ENCODE assay signal across 22 cellular contexts in genomic region chr11:114086394-114086793, GRCh38. TPM values are rescaled to one million over a fixed set of nuclear protein-coding genes. Genes with fewer than 3 reads are reported as not detected.
DNase-seq lines count a peak whose midpoint lies in the region; ATAC-seq, FAIRE-seq and TF ChIP-seq lines count a peak whose summit lies in the region.
"Had no signal": no experiment of that assay in that cellular context is flagged by ENCODE, and none has a peak within 500 bp of the region (broad histone marks: within the 10 kb centered on the region; RNA-seq: fewer than 3 reads in every experiment).

No MANE protein-coding gene starts in this region.

- H3K4me3 Mint-ChIP-seq in activated T-helper 17 cell treated with anti-CD3 and anti-CD28 coated beads, Interleukin-2, amount 50 U/mL, for 72 hours, result peak overlapping the region; percentile 42
- no peak overlapping the region for H3K4me3 Mint-ChIP-seq in activated CD4-positive, alpha-beta T cell treated with anti-CD3 and anti-CD28 coated beads, Interleukin-2, amount 10 ng/mL, durations not matched to agents 24 days and 14 days
- no peak overlapping the region for H3K4me3 Mint-ChIP-seq in activated CD8-positive, alpha-beta T cell treated with anti-CD3 and anti-CD28 coated beads for 36 hours
- H3K4me3 Mint-ChIP-seq: HFFc6 had no signal

- peak overlapping the region; percentile 88 to 93 for H3K27ac ChIP-seq in right atrium auricular region
- H3K27ac ChIP-seq in pancreas, result peak overlapping the region in 3 of 4 donors; percentile 53 to 68 (median 59)
- H3K27ac ChIP-seq in aorta (ENCODE audit: low read depth in 1 of 2, low read length in 2 of 2), result peak overlapping the region; percentile 0 to 42
- H3K27ac ChIP-seq: Peyer's patch, suprapubic skin had no signal

- H3K27me3 ChIP-seq in right atrium auricular region, result no peaks in the 10 kb centered on the region
- no peaks in the 10 kb centered on the region for H3K27me3 ChIP-seq in pancreas
- no peaks in the 10 kb centered on the region for H3K27me3 ChIP-seq in aorta (ENCODE audit: control insufficient read depth in 1 of 2, insufficient read depth in 2 of 2, low read length in 1 of 2)
- H3K27me3 ChIP-seq: Peyer's patch, suprapubic skin had no signal

- WGBS in pancreas, 2 donors, result 14 to 17% methylated on average over 1 of the region's 1 CpG
- 4 to 7% methylated on average over 1 of the region's 1 CpG for WGBS in aorta, 2 donors

- in situ Hi-C loops in GM13976 (cut with MboI; ENCODE audit: low sequenced_read_pairs, unreplicated experiment), result no loop called here

- DNase-seq in right atrium auricular region (ENCODE audit: low spot score), result no peak
- DNase-seq in Right ventricle myocardium superior, result no peak
- DNase-seq in pancreas, result no peak
- no peak for DNase-seq in aorta
- no peak for DNase-seq in GM13976 (ENCODE audit: low spot score)
- DNase-seq in activated CD4-positive, alpha-beta T cell treated with anti-CD3 and anti-CD28 coated beads, Interleukin-2, amount 10 ng/mL, durations not matched to agents 24 days and 14 days, result no peak
- no peak for DNase-seq in activated CD8-positive, alpha-beta T cell treated with anti-CD3 and anti-CD28 coated beads for 36 hours
- DNase-seq: activated CD8-positive, alpha-beta memory T cell treated with anti-CD3 and anti-CD28 coated beads for 24 hours; activated naive CD4-positive, alpha-beta T cell treated with anti-CD3 and anti-CD28 coated beads, Interleukin-2, amount 50 U/mL, for 16 hours; activated T-cell treated with anti-CD3 and anti-CD28 coated beads, Interleukin-2, amount 50 U/mL, for 72 hours; glutamatergic neuron; HFFc6; NCI-H2171 treated with DMSO at 0.1 percent for 48 hours; SK-N-SH; T1000 had no signal

- POLR2A ChIA-PET in activated CD8-positive, alpha-beta T cell treated with anti-CD3 and anti-CD28 coated beads for 36 hours (lab: Charles Lee), result no interaction called here

- H3K4me1 ChIP-seq in right atrium auricular region (peaks cover under 1 to 100% of the 10 kb centered on the region in 2 donors), pancreas (peaks cover 56 to 73% (median 64%) of the 10 kb centered on the region in 3 donors), aorta (ENCODE audit: control insufficient read depth in 1 of 2, insufficient read depth in 2 of 2, low read length in 2 of 2) (peaks cover 7 to 33% of the 10 kb centered on the region in 2 donors)

- TF ChIP-seq CTCF in right atrium auricular region (IDR thresholded peaks at IDR 0.05) (no peak), pancreas (IDR thresholded peaks at IDR 0.05) (no peak), GM13976 (IDR thresholded peaks at IDR 0.05; ENCODE audit: borderline replicate concordance, control extremely low read depth, extremely low read depth, insufficient read depth, missing control alignments) (no peak)
- TF ChIP-seq CTCF in activated CD8-positive, alpha-beta T cell treated with anti-CD3 and anti-CD28 coated beads for 36 hours (IDR thresholded peaks at IDR 0.05), result no peak

- no peaks in the 10 kb centered on the region for H3K9me3 Mint-ChIP-seq in activated T-helper 17 cell treated with anti-CD3 and anti-CD28 coated beads, Interleukin-2, amount 50 U/mL, for 72 hours
- no peaks in the 10 kb centered on the region for H3K9me3 Mint-ChIP-seq in activated CD4-positive, alpha-beta T cell treated with anti-CD3 and anti-CD28 coated beads, Interleukin-2, amount 10 ng/mL, durations not matched to agents 24 days and 14 days
- no peaks in the 10 kb centered on the region for H3K9me3 Mint-ChIP-seq in activated CD8-positive, alpha-beta T cell treated with anti-CD3 and anti-CD28 coated beads for 36 hours
- H3K9me3 Mint-ChIP-seq: activated T-cell treated with anti-CD3 and anti-CD28 coated beads, Interleukin-2, amount 50 U/mL, for 72 hours; HFFc6 had no signal

- intact Hi-C loops in Right ventricle myocardium superior (cut with DNase I), result no loop called here
- intact Hi-C loops in pancreas (cut with DNase I), result no loop called here
- intact Hi-C loops in aorta (cut with DNase I), result no loop called here
- intact Hi-C loops in activated CD4-positive, alpha-beta T cell treated with anti-CD3 and anti-CD28 coated beads, Interleukin-2, amount 10 ng/mL, durations not matched to agents 24 days and 14 days (cut with micrococcal nuclease), result no loop called here
- intact Hi-C loops in activated CD8-positive, alpha-beta T cell treated with anti-CD3 and anti-CD28 coated beads for 36 hours (cut with micrococcal nuclease), result no loop called here

- CTCF ChIA-PET in activated CD8-positive, alpha-beta T cell treated with anti-CD3 and anti-CD28 coated beads for 36 hours (lab: Charles Lee), result no interaction called here

- ATAC-seq in Right ventricle myocardium superior (ENCODE audit: poor library complexity) (no peak), pancreas (no peak), aorta (ENCODE audit: low FRiP score) (no peak)
- no peak for ATAC-seq in activated T-helper 17 cell treated with anti-CD3 and anti-CD28 coated beads, Interleukin-2, amount 50 U/mL, for 72 hours (replicated peaks)
- no peak for ATAC-seq in activated CD8-positive, alpha-beta T cell treated with anti-CD3 and anti-CD28 coated beads for 36 hours
- ATAC-seq: activated CD4-positive, CD25-positive, alpha-beta regulatory T cell treated with anti-CD3 and anti-CD28 coated beads, Interleukin-2, amount 50 U/mL, for 24 hours; activated T-cell treated with anti-CD3 and anti-CD28 coated beads, Interleukin-2, amount 50 U/mL, for 72 hours had no signal

- H3K36me3 ChIP-seq in right atrium auricular region (peaks cover 73% of the 10 kb centered on the region), pancreas (peaks cover 0 to 7% (median 2%) of the 10 kb centered on the region in 3 donors), aorta (ENCODE audit: control insufficient read depth in 1 of 2, insufficient read depth in 2 of 2, low read length in 1 of 2) (peaks cover 2 to 3% of the 10 kb centered on the region in 2 donors)

- H3K4me1 Mint-ChIP-seq in activated T-helper 17 cell treated with anti-CD3 and anti-CD28 coated beads, Interleukin-2, amount 50 U/mL, for 72 hours, result peaks cover 12% of the 10 kb centered on the region
- H3K4me1 Mint-ChIP-seq in activated CD4-positive, alpha-beta T cell treated with anti-CD3 and anti-CD28 coated beads, Interleukin-2, amount 10 ng/mL, durations not matched to agents 24 days and 14 days, result peaks cover 24% of the 10 kb centered on the region
- H3K4me1 Mint-ChIP-seq in activated CD8-positive, alpha-beta T cell treated with anti-CD3 and anti-CD28 coated beads for 36 hours (ENCODE audit: low read depth), result peaks cover 27% of the 10 kb centered on the region

- no peak overlapping the region for H3K27ac Mint-ChIP-seq in activated T-helper 17 cell treated with anti-CD3 and anti-CD28 coated beads, Interleukin-2, amount 50 U/mL, for 72 hours
- H3K27ac Mint-ChIP-seq in activated CD4-positive, alpha-beta T cell treated with anti-CD3 and anti-CD28 coated beads, Interleukin-2, amount 10 ng/mL, durations not matched to agents 24 days and 14 days, result no peak overlapping the region
- no peak overlapping the region for H3K27ac Mint-ChIP-seq in activated CD8-positive, alpha-beta T cell treated with anti-CD3 and anti-CD28 coated beads for 36 hours
- H3K27ac Mint-ChIP-seq: HFFc6 had no signal

- H3K4me3 ChIP-seq in right atrium auricular region, result no peak overlapping the region
- no peak overlapping the region for H3K4me3 ChIP-seq in pancreas
- no peak overlapping the region for H3K4me3 ChIP-seq in aorta (ENCODE audit: low read length in 2 of 2)
- H3K4me3 ChIP-seq: Peyer's patch, suprapubic skin had no signal

- no peaks in the 10 kb centered on the region for H3K9me3 ChIP-seq in right atrium auricular region
- H3K9me3 ChIP-seq in pancreas, result no peaks in the 10 kb centered on the region
- no peaks in the 10 kb centered on the region for H3K9me3 ChIP-seq in aorta (ENCODE audit: control insufficient read depth, low read length)
- H3K9me3 ChIP-seq: Peyer's patch, SK-N-SH, suprapubic skin had no signal

- no peak for FAIRE-seq in pancreas (lab: Jason Lieb, UNC)
- FAIRE-seq: GM19239 had no signal

- no peaks in the 10 kb centered on the region for H3K36me3 Mint-ChIP-seq in activated T-helper 17 cell treated with anti-CD3 and anti-CD28 coated beads, Interleukin-2, amount 50 U/mL, for 72 hours (ENCODE audit: low read depth)
- H3K36me3 Mint-ChIP-seq in activated CD4-positive, alpha-beta T cell treated with anti-CD3 and anti-CD28 coated beads, Interleukin-2, amount 10 ng/mL, durations not matched to agents 24 days and 14 days (ENCODE audit: low read depth), result peaks cover 3% of the 10 kb centered on the region
- H3K36me3 Mint-ChIP-seq in activated CD8-positive, alpha-beta T cell treated with anti-CD3 and anti-CD28 coated beads for 36 hours (ENCODE audit: low read depth), result no peaks in the 10 kb centered on the region

- H3K27me3 Mint-ChIP-seq in activated T-helper 17 cell treated with anti-CD3 and anti-CD28 coated beads, Interleukin-2, amount 50 U/mL, for 72 hours, result no peaks in the 10 kb centered on the region
- peaks cover 20% of the 10 kb centered on the region for H3K27me3 Mint-ChIP-seq in activated CD4-positive, alpha-beta T cell treated with anti-CD3 and anti-CD28 coated beads, Interleukin-2, amount 10 ng/mL, durations not matched to agents 24 days and 14 days
- peaks cover 10% of the 10 kb centered on the region for H3K27me3 Mint-ChIP-seq in activated CD8-positive, alpha-beta T cell treated with anti-CD3 and anti-CD28 coated beads for 36 hours

RNA-seq across cellular contexts. Expression of gene ZBTB16, which starts 26.9 kb away (rescaled TPM):
- total RNA-seq in right atrium auricular region (100 to 1,000 TPM in 1 of 2 donors, 10 to 100 TPM in 1; 65.5 to 101 TPM), Right ventricle myocardium superior (64.8 TPM), pancreas (10 to 100 TPM in 5 of 6 donors, 1 to 10 TPM in 1; 8.1 to 76.4 (median 47.0) TPM), aorta (100 to 1,000 TPM in 1 of 2 donors, 10 to 100 TPM in 1; 54.5 to 283 TPM)
- 10 to 100 TPM in 1 of 2 donors, 1 to 10 TPM in 1; 6.1 to 10.6 TPM for total RNA-seq in activated T-helper 17 cell treated with anti-CD3 and anti-CD28 coated beads, Interleukin-2, amount 50 U/mL, for 72 hours
- polyA plus RNA-seq in pancreas (10 to 100 TPM; 12.0 to 41.3 TPM), aorta (10 to 100 TPM; 32.9 to 94.5 TPM)
- total RNA-seq in activated CD4-positive, alpha-beta T cell treated with anti-CD3 and anti-CD28 coated beads, Interleukin-2, amount 10 ng/mL, durations not matched to agents 24 days and 14 days, result 2.5 and 3.8 TPM in 2 replicates
- 10 to 100 TPM in 1 of 2 experiments, 1 to 10 TPM in 1; 9.5 to 10.1 TPM for total RNA-seq in activated CD8-positive, alpha-beta T cell treated with anti-CD3 and anti-CD28 coated beads for 36 hours
- total RNA-seq: fibroblast of lung, HFFc6 had no signal
- polyA plus RNA-seq: AG04450, fibroblast of lung, SK-N-SH had no signal

Comparison
In these comparisons a context has a peak if more than half of its experiments do, and no peak if none do; other contexts are left out.
1. H3K27ac ChIP-seq: peak in every context shown above with its lines; median percentile 90 in right atrium auricular region; 59 in pancreas; 21 in aorta.